2 cellular contexts compared by ENCODE assay signal in the genomic region with DNA sequence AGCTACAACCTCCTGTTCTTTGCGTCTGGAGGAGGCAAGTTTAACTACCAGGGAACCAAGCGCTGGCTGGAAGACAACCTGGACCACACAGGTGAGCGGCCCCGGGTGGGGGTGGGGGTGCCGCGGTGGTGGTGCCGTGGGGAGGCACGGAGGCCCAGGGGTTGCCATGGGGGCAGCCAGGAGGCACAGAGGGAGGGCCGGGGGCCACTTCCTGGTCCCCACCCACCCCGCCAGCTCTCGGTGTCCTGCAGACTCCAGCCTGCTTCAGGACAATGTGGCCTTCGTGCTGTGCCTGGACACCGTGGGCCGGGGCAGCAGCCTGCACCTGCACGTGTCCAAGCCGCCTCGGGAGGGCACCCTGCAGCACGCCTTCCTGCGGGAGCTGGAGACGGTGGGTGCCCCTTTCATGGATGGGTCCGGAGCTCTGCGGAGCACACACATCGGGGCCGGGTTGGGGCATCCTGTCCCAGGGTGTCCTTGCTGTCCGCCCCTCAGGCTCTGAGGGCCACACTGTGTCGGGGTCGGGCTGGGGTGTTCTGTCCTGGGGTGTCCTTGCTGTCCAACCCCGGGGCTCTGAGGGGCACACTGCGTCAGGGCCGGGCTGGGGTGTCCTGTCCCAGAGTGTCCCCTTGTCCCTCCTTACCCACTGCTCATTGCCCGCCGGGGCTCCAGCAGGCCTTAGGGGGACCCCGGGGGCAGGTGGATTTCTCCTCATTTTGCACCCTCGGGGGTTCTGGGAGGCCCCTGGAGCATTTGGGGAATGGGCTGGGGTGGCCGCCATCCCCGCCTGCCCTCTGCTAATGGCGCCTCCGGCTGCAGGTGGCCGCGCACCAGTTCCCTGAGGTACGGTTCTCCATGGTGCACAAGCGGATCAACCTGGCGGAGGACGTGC.
TF ChIP-seq lines count a peak whose summit lies in the region.

No MANE protein-coding gene starts in this region.

TF ChIP-seq in HepG2, 621 proteins besides CTCF, POLR2A, EP300 and RAD21:
- TF ChIP-seq NFKBIZ (CRISPR knock-in tag; IDR thresholded peaks at IDR 0.05), result no peak
- TF ChIP-seq ZNF296 (CRISPR knock-in tag; conservative IDR thresholded peaks at IDR 0.05), result no peak
- TF ChIP-seq, protein P1, sequence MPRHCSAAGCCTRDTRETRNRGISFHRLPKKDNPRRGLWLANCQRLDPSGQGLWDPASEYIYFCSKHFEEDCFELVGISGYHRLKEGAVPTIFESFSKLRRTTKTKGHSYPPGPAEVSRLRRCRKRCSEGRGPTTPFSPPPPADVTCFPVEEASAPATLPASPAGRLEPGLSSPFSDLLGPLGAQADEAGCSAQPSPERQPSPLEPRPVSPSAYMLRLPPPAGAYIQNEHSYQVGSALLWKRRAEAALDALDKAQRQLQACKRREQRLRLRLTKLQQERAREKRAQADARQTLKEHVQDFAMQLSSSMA (CRISPR knock-in tag; IDR thresholded peaks at IDR 0.05), result no peak
- TF ChIP-seq GTF2F1 (IDR thresholded peaks at IDR 0.05; ENCODE audit: low read length), result no peak
- no peak for TF ChIP-seq HDAC1 (CRISPR knock-in tag; IDR thresholded peaks at IDR 0.05)
- TF ChIP-seq RBM22 (optimal IDR thresholded peaks at IDR 0.05; ENCODE audit: low read length), result peak; percentile 23
- no peak for TF ChIP-seq GABPB1 (CRISPR knock-in tag; IDR thresholded peaks at IDR 0.05)
- no peak for TF ChIP-seq ZZZ3 (CRISPR knock-in tag; IDR thresholded peaks at IDR 0.05; ENCODE audit: borderline replicate concordance)
- no peak for TF ChIP-seq TCF7 (IDR thresholded peaks at IDR 0.05; ENCODE audit: low read depth)
- no peak for TF ChIP-seq ZSCAN9 (CRISPR knock-in tag; IDR thresholded peaks at IDR 0.05; ENCODE audit: borderline replicate concordance)
- no peak for TF ChIP-seq ZNF614 (CRISPR knock-in tag; IDR thresholded peaks at IDR 0.05; ENCODE audit: borderline replicate concordance)
- no peak for TF ChIP-seq SUZ12 (IDR thresholded peaks at IDR 0.05; ENCODE audit: low read depth, low read length)
- no peak for TF ChIP-seq THAP11 (CRISPR knock-in tag; IDR thresholded peaks at IDR 0.05)
- TF ChIP-seq AGO2 (optimal IDR thresholded peaks at IDR 0.05; ENCODE audit: low read depth, low read length), result peak; percentile 49
- TF ChIP-seq PHF8 (CRISPR knock-in tag; IDR thresholded peaks at IDR 0.05), result no peak
- no peak for TF ChIP-seq ZNF530 (CRISPR knock-in tag; IDR thresholded peaks at IDR 0.05; ENCODE audit: low read depth)
- TF ChIP-seq RBFOX2 (IDR thresholded peaks at IDR 0.05; ENCODE audit: low read depth, low read length), result peak; percentile 50; the same call in 1 of the 2 replicates

TF ChIP-seq in K562, 482 proteins besides CTCF, POLR2A, EP300 and RAD21:
- TF ChIP-seq POLR2G (IDR thresholded peaks at IDR 0.05; ENCODE audit: low read depth, low read length) (peak; percentile 39; the same call in 1 of the 2 replicates), ZC3H8 (IDR thresholded peaks at IDR 0.05) (no peak)
- TF ChIP-seq, protein P2, sequence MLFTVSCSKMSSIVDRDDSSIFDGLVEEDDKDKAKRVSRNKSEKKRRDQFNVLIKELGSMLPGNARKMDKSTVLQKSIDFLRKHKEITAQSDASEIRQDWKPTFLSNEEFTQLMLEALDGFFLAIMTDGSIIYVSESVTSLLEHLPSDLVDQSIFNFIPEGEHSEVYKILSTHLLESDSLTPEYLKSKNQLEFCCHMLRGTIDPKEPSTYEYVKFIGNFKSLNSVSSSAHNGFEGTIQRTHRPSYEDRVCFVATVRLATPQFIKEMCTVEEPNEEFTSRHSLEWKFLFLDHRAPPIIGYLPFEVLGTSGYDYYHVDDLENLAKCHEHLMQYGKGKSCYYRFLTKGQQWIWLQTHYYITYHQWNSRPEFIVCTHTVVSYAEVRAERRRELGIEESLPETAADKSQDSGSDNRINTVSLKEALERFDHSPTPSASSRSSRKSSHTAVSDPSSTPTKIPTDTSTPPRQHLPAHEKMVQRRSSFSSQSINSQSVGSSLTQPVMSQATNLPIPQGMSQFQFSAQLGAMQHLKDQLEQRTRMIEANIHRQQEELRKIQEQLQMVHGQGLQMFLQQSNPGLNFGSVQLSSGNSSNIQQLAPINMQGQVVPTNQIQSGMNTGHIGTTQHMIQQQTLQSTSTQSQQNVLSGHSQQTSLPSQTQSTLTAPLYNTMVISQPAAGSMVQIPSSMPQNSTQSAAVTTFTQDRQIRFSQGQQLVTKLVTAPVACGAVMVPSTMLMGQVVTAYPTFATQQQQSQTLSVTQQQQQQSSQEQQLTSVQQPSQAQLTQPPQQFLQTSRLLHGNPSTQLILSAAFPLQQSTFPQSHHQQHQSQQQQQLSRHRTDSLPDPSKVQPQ (CRISPR knock-in tag; IDR thresholded peaks at IDR 0.05; ENCODE audit: borderline replicate concordance), result no peak
